28 cellular contexts compared by ENCODE assay signal in the genomic region with DNA sequence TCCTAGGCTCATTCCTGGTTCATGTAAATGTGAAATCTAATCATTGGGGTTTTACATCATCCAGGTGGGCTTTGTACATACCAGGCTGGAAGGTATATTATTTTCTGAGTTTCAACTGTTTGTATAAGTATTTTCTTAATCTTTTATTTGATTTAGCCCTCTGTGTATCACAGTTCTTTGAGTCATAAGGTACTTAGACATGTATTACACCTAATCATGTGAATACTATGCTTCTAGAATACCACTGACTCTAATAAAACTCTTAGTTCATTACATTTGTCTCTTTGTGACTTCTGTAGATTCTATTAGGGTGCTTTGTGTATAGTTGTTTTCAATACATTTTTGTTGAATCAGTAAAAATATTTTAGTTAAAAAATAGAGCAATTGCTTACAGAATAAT.
"Had no signal": no experiment of that assay in that cellular context is flagged by ENCODE, and none has a peak within 500 bp of the region (broad histone marks: within the 10 kb centered on the region; RNA-seq: fewer than 3 reads in every experiment).

No MANE protein-coding gene starts in this region.

- H3K4me1 ChIP-seq: body of pancreas, esophagus squamous epithelium had no signal

- H3K4me1 Mint-ChIP-seq: activated CD4-positive, alpha-beta T cell treated with anti-CD3 and anti-CD28 coated beads for 36 hours; activated CD4-positive, alpha-beta T cell treated with anti-CD3 and anti-CD28 coated beads, Interleukin-2, amount 10 ng/mL, durations not matched to agents 24 days and 14 days; activated naive CD4-positive, alpha-beta T cell treated with anti-CD3 and anti-CD28 coated beads, Interleukin-2, amount 10 ng/mL, durations not matched to agents 7 days and 5 days; central memory CD8-positive, alpha-beta T cell had no signal

- H3K9me3 ChIP-seq: body of pancreas, esophagus squamous epithelium, gastroesophageal sphincter, heart right ventricle had no signal

- H3K27me3 ChIP-seq: body of pancreas, dorsolateral prefrontal cortex, esophagus squamous epithelium, gastroesophageal sphincter had no signal

- ATAC-seq: activated CD4-positive, alpha-beta T cell treated with anti-CD3 and anti-CD28 coated beads for 36 hours; activated CD8-positive, alpha-beta memory T cell treated with anti-CD3 and anti-CD28 coated beads, Interleukin-2, amount 10 ng/mL, durations not matched to agents 7 days and 5 days; activated CD8-positive, alpha-beta T cell treated with anti-CD3 and anti-CD28 coated beads, Interleukin-2, amount 10 ng/mL, durations not matched to agents 7 days and 5 days; activated naive CD4-positive, alpha-beta T cell treated with anti-CD3 and anti-CD28 coated beads, Interleukin-2, amount 50 U/mL, for 72 hours; activated T-cell treated with anti-CD3 and anti-CD28 coated beads, Interleukin-2, amount 50 U/mL, for 72 hours; body of pancreas; gastroesophageal sphincter; heart right ventricle had no signal

- H3K36me3 Mint-ChIP-seq: activated CD4-positive, alpha-beta memory T cell treated with anti-CD3 and anti-CD28 coated beads for 36 hours; activated CD8-positive, alpha-beta memory T cell treated with anti-CD3 and anti-CD28 coated beads, Interleukin-2, amount 10 ng/mL, durations not matched to agents 7 days and 5 days; activated naive CD4-positive, alpha-beta T cell treated with anti-CD3 and anti-CD28 coated beads, Interleukin-2, amount 10 ng/mL, durations not matched to agents 7 days and 5 days; activated naive CD4-positive, alpha-beta T cell treated with anti-CD3 and anti-CD28 coated beads, Interleukin-2, amount 50 U/mL, for 72 hours had no signal

- H3K4me3 Mint-ChIP-seq: activated CD4-positive, alpha-beta memory T cell treated with anti-CD3 and anti-CD28 coated beads for 36 hours; activated CD4-positive, alpha-beta T cell treated with anti-CD3 and anti-CD28 coated beads for 36 hours; activated CD4-positive, alpha-beta T cell treated with anti-CD3 and anti-CD28 coated beads, Interleukin-2, amount 10 ng/mL, durations not matched to agents 24 days and 14 days; activated CD8-positive, alpha-beta memory T cell treated with anti-CD3 and anti-CD28 coated beads, Interleukin-2, amount 10 ng/mL, durations not matched to agents 7 days and 5 days; activated CD8-positive, alpha-beta T cell treated with anti-CD3 and anti-CD28 coated beads, Interleukin-2, amount 10 ng/mL, durations not matched to agents 7 days and 5 days; activated naive CD4-positive, alpha-beta T cell treated with anti-CD3 and anti-CD28 coated beads, Interleukin-2, amount 10 ng/mL, durations not matched to agents 7 days and 5 days; activated T-cell treated with anti-CD3 and anti-CD28 coated beads, Interleukin-2, amount 50 U/mL, for 24 hours; activated T-cell treated with anti-CD3 and anti-CD28 coated beads, Interleukin-2, amount 50 U/mL, for 72 hours; central memory CD8-positive, alpha-beta T cell; dendritic cell treated with granulocyte-macrophage colony-stimulating factor and Interleukin-4, amounts not matched to agents 40 ng/mL and 50 ng/mL, for 4 days; endodermal cell had no signal

- H3K27ac ChIP-seq: body of pancreas, coronary artery, dorsolateral prefrontal cortex, esophagus squamous epithelium, gastroesophageal sphincter, heart right ventricle had no signal

- H3K27ac Mint-ChIP-seq: activated CD4-positive, alpha-beta memory T cell treated with anti-CD3 and anti-CD28 coated beads for 36 hours; activated CD4-positive, alpha-beta T cell treated with anti-CD3 and anti-CD28 coated beads for 36 hours; activated CD4-positive, alpha-beta T cell treated with anti-CD3 and anti-CD28 coated beads, Interleukin-2, amount 10 ng/mL, durations not matched to agents 24 days and 14 days; activated CD8-positive, alpha-beta memory T cell treated with anti-CD3 and anti-CD28 coated beads, Interleukin-2, amount 10 ng/mL, durations not matched to agents 7 days and 5 days; activated CD8-positive, alpha-beta T cell treated with anti-CD3 and anti-CD28 coated beads, Interleukin-2, amount 10 ng/mL, durations not matched to agents 7 days and 5 days; activated naive CD4-positive, alpha-beta T cell treated with anti-CD3 and anti-CD28 coated beads, Interleukin-2, amount 10 ng/mL, durations not matched to agents 7 days and 5 days; activated naive CD4-positive, alpha-beta T cell treated with anti-CD3 and anti-CD28 coated beads, Interleukin-2, amount 50 U/mL, for 72 hours; activated T-cell treated with anti-CD3 and anti-CD28 coated beads, Interleukin-2, amount 50 U/mL, for 24 hours; activated T-cell treated with anti-CD3 and anti-CD28 coated beads, Interleukin-2, amount 50 U/mL, for 72 hours; dendritic cell treated with granulocyte-macrophage colony-stimulating factor and Interleukin-4, amounts not matched to agents 40 ng/mL and 50 ng/mL, for 4 days; endodermal cell had no signal

- H3K9me3 Mint-ChIP-seq: activated CD4-positive, alpha-beta memory T cell treated with anti-CD3 and anti-CD28 coated beads for 36 hours; activated CD4-positive, alpha-beta T cell treated with anti-CD3 and anti-CD28 coated beads, Interleukin-2, amount 10 ng/mL, durations not matched to agents 24 days and 14 days; activated naive CD4-positive, alpha-beta T cell treated with anti-CD3 and anti-CD28 coated beads, Interleukin-2, amount 10 ng/mL, durations not matched to agents 7 days and 5 days; activated naive CD4-positive, alpha-beta T cell treated with anti-CD3 and anti-CD28 coated beads, Interleukin-2, amount 50 U/mL, for 72 hours; activated T-cell treated with anti-CD3 and anti-CD28 coated beads, Interleukin-2, amount 50 U/mL, for 24 hours; activated T-cell treated with anti-CD3 and anti-CD28 coated beads, Interleukin-2, amount 50 U/mL, for 72 hours; central memory CD8-positive, alpha-beta T cell; dendritic cell treated with granulocyte-macrophage colony-stimulating factor and Interleukin-4, amounts not matched to agents 40 ng/mL and 50 ng/mL, for 4 days; endodermal cell had no signal

- H3K27me3 Mint-ChIP-seq: activated CD4-positive, alpha-beta memory T cell treated with anti-CD3 and anti-CD28 coated beads for 36 hours; activated CD4-positive, alpha-beta T cell treated with anti-CD3 and anti-CD28 coated beads for 36 hours; activated CD8-positive, alpha-beta memory T cell treated with anti-CD3 and anti-CD28 coated beads, Interleukin-2, amount 10 ng/mL, durations not matched to agents 7 days and 5 days; activated naive CD4-positive, alpha-beta T cell treated with anti-CD3 and anti-CD28 coated beads, Interleukin-2, amount 10 ng/mL, durations not matched to agents 7 days and 5 days; activated T-cell treated with anti-CD3 and anti-CD28 coated beads, Interleukin-2, amount 50 U/mL, for 24 hours; central memory CD8-positive, alpha-beta T cell had no signal

- DNase-seq: activated CD4-positive, alpha-beta memory T cell treated with anti-CD3 and anti-CD28 coated beads for 36 hours; activated CD4-positive, alpha-beta T cell treated with anti-CD3 and anti-CD28 coated beads for 36 hours; activated CD4-positive, alpha-beta T cell treated with anti-CD3 and anti-CD28 coated beads, Interleukin-2, amount 10 ng/mL, durations not matched to agents 24 days and 14 days; activated CD4-positive, CD25-positive, alpha-beta regulatory T cell; activated CD4-positive, CD25-positive, alpha-beta regulatory T cell treated with anti-CD3 and anti-CD28 coated beads, Interleukin-2, amount 50 U/mL, for 72 hours; activated CD8-positive, alpha-beta memory T cell treated with anti-CD3 and anti-CD28 coated beads, Interleukin-2, amount 10 ng/mL, durations not matched to agents 7 days and 5 days; activated CD8-positive, alpha-beta memory T cell treated with anti-CD3 and anti-CD28 coated beads, Interleukin-2, amount 50 U/mL, for 4 hours; activated CD8-positive, alpha-beta T cell treated with anti-CD3 and anti-CD28 coated beads, Interleukin-2, amount 10 ng/mL, durations not matched to agents 7 days and 5 days; activated gamma-delta T cell; activated naive CD4-positive, alpha-beta T cell; activated naive CD4-positive, alpha-beta T cell treated with anti-CD3 and anti-CD28 coated beads, Interleukin-2, amount 10 ng/mL, durations not matched to agents 7 days and 5 days; activated T-cell treated with anti-CD3 and anti-CD28 coated beads, Interleukin-2, amount 50 U/mL, for 24 hours; activated T-cell treated with anti-CD3 and anti-CD28 coated beads, Interleukin-2, amount 50 U/mL, for 72 hours; amniotic stem cell; anterior cingulate cortex; body of pancreas; dorsolateral prefrontal cortex; effector memory CD4-positive, alpha-beta T cell; endodermal cell; esophagus squamous epithelium; foreskin melanocyte; heart right ventricle; T-helper 2 cell had no signal

- H3K4me3 ChIP-seq: body of pancreas, coronary artery, dorsolateral prefrontal cortex, esophagus squamous epithelium, gastroesophageal sphincter, heart right ventricle had no signal
